9 cellular contexts compared by ENCODE assay signal in genomic region chr19:7915250-7916136, GRCh38. TPM values are rescaled to one million over a fixed set of nuclear protein-coding genes. Genes with fewer than 3 reads are reported as not detected.
A peak's percentile ranks its signal among the peaks of the same experiment; 100 is the strongest.
DNase-seq lines count a peak whose midpoint lies in the region; ATAC-seq and TF ChIP-seq lines count a peak whose summit lies in the region.
"Had no signal": no experiment of that assay in that cellular context is flagged by ENCODE, and none has a peak within 500 bp of the region (broad histone marks: within the 10 kb centered on the region; RNA-seq: fewer than 3 reads in every experiment).

No MANE protein-coding gene starts in this region.

- WGBS in sigmoid colon, 2 donors, result 36 to 45% methylated on average over 26 of the region's 26 CpGs

- TF ChIP-seq EP300 in sigmoid colon (IDR thresholded peaks at IDR 0.05), result no peak

- peaks cover 37% of the 10 kb centered on the region for H3K27me3 Mint-ChIP-seq in activated CD4-positive, alpha-beta T cell treated with anti-CD3 and anti-CD28 coated beads, Interleukin-2, amount 10 ng/mL, durations not matched to agents 7 days and 5 days

- no peaks in the 10 kb centered on the region for H3K79me2 ChIP-seq in fibroblast of lung (ENCODE audit: control insufficient read depth, insufficient read depth, low read length)

- H3K36me3 Mint-ChIP-seq in activated CD4-positive, alpha-beta T cell treated with anti-CD3 and anti-CD28 coated beads, Interleukin-2, amount 10 ng/mL, durations not matched to agents 7 days and 5 days (ENCODE audit: low read depth), result peaks cover 10% of the 10 kb centered on the region
- peaks cover 12% of the 10 kb centered on the region for H3K36me3 Mint-ChIP-seq in stimulated activated effector memory CD8-positive, alpha-beta T cell treated with anti-CD3 and anti-CD28 coated beads, Interleukin-12 subunit alpha, Interleukin-12 subunit beta, amount 100 ng/mL, for 72 hours

- DNase-seq in activated CD4-positive, alpha-beta T cell treated with anti-CD3 and anti-CD28 coated beads, Interleukin-2, amount 10 ng/mL, durations not matched to agents 7 days and 5 days, result no peak
- DNase-seq in activated CD4-positive, alpha-beta T cell treated with anti-CD3 and anti-CD28 coated beads, Interleukin-2, amount 50 U/mL, for 48 hours, result no peak
- DNase-seq in Panc1 (ENCODE audit: low read depth, low spot score) (no peak), fibroblast of lung (ENCODE audit: low read depth in 2 of 2) (no peak), NCI-H2081 treated with DMSO at 0.1 percent for 48 hours (lab: John Stamatoyannopoulos, UW) (no peak), omental fat pad (ENCODE audit: low spot score) (no peak), sigmoid colon (no peak)
- DNase-seq in stimulated activated effector memory CD8-positive, alpha-beta T cell treated with anti-CD3 and anti-CD28 coated beads, Interleukin-12 subunit alpha, Interleukin-12 subunit beta, amount 100 ng/mL, for 72 hours (ENCODE audit: low spot score in 2 of 2), result no peak

- no peak overlapping the region for H3K27ac Mint-ChIP-seq in activated CD4-positive, alpha-beta T cell treated with anti-CD3 and anti-CD28 coated beads, Interleukin-2, amount 10 ng/mL, durations not matched to agents 7 days and 5 days
- no peak overlapping the region for H3K27ac Mint-ChIP-seq in stimulated activated effector memory CD8-positive, alpha-beta T cell treated with anti-CD3 and anti-CD28 coated beads, Interleukin-12 subunit alpha, Interleukin-12 subunit beta, amount 100 ng/mL, for 72 hours

- intact Hi-C loops in Panc1 (cut with micrococcal nuclease; ENCODE audit: unreplicated experiment) (no loop called here), sigmoid colon (cut with DNase I) (no loop called here)

- BruUV-seq in Panc1 (replicated peaks; lab: Mats Ljungman, UMichigan), result no TSS peak

- H3K27ac ChIP-seq in Panc1 (ENCODE audit: low read length) (peak overlapping the region; percentile 48; the same call in 1 of the 2 replicates), fibroblast of lung (ENCODE audit: insufficient read depth, low read length) (no peak overlapping the region), sigmoid colon (no peak overlapping the region)

- POLR2A ChIA-PET in activated CD4-positive, alpha-beta T cell treated with anti-CD3 and anti-CD28 coated beads, Interleukin-2, amount 10 ng/mL, durations not matched to agents 7 days and 5 days (lab: Charles Lee), result interaction anchor here (0.6 kb wide), 1 partner anchor 1332 kb away, joined by 4 read pairs; no protein-coding TSS in a partner anchor
- POLR2A ChIA-PET in Panc1 (lab: Charles Lee), result no interaction called here

- H3K27me3 ChIP-seq in Panc1 (ENCODE audit: control insufficient read depth, insufficient read depth, low read length) (no peaks in the 10 kb centered on the region), fibroblast of lung (ENCODE audit: control insufficient read depth, insufficient read depth, low read length) (peaks cover 8% of the 10 kb centered on the region), sigmoid colon (peaks cover 38 to 52% (median 52%) of the 10 kb centered on the region in 3 donors)

- H3K36me3 ChIP-seq in Panc1 (ENCODE audit: control insufficient read depth, insufficient read depth, low read length) (no peaks in the 10 kb centered on the region; the same call in 1 of the 2 replicates), fibroblast of lung (ENCODE audit: control insufficient read depth, insufficient read depth, low read length) (peaks cover 12% of the 10 kb centered on the region), sigmoid colon (peaks cover 25 to 31% (median 26%) of the 10 kb centered on the region in 4 donors)

- TF ChIP-seq POLR2A in sigmoid colon (IDR thresholded peaks at IDR 0.05), result no peak

- no peaks in the 10 kb centered on the region for H3K9me3 Mint-ChIP-seq in activated CD4-positive, alpha-beta T cell treated with anti-CD3 and anti-CD28 coated beads, Interleukin-2, amount 10 ng/mL, durations not matched to agents 7 days and 5 days
- no peaks in the 10 kb centered on the region for H3K9me3 Mint-ChIP-seq in stimulated activated effector memory CD8-positive, alpha-beta T cell treated with anti-CD3 and anti-CD28 coated beads, Interleukin-12 subunit alpha, Interleukin-12 subunit beta, amount 100 ng/mL, for 72 hours

- no peak overlapping the region for H2AFZ ChIP-seq in fibroblast of lung (ENCODE audit: low read length)

- CTCF ChIA-PET in activated CD4-positive, alpha-beta T cell treated with anti-CD3 and anti-CD28 coated beads, Interleukin-2, amount 10 ng/mL, durations not matched to agents 7 days and 5 days (lab: Charles Lee), result interaction anchor here (0.6 to 1.5 kb wide), 3 partner anchors 12 to 1630 kb away, joined by 3 to 4 read pairs (median 4); partner anchors contain the start of gene MAP2K7
- CTCF ChIA-PET in Panc1 (lab: Charles Lee), result no interaction called here

- ATAC-seq in Panc1 (no peak), omental fat pad (ENCODE audit: low FRiP score) (no peak)
- no peak for ATAC-seq in stimulated activated effector memory CD8-positive, alpha-beta T cell treated with anti-CD3 and anti-CD28 coated beads, Interleukin-12 subunit alpha, Interleukin-12 subunit beta, amount 100 ng/mL, for 72 hours
- ATAC-seq: K562 had no signal

- peak overlapping the region; percentile 42 to 61 for H3K4me3 ChIP-seq in Panc1 (ENCODE audit: low read depth in 2 of 2, low read length in 2 of 2)
- H3K4me3 ChIP-seq in fibroblast of lung (replicated peaks in 1 of 4; ENCODE audit: control extremely low read depth in 1 of 4, insufficient read depth in 1 of 4, low read depth in 3 of 4, low read length in 4 of 4), result peak overlapping the region in 2 of 4 experiments; percentile 26 to 49
- peak overlapping the region in 1 of 4 donors; percentile 33 for H3K4me3 ChIP-seq in sigmoid colon
- H3K4me3 ChIP-seq: K562 had no signal

- H3K4me1 ChIP-seq in Panc1 (ENCODE audit: control insufficient read depth, insufficient read depth, low read length) (peaks cover 10% of the 10 kb centered on the region), fibroblast of lung (ENCODE audit: control insufficient read depth, extremely low read depth, insufficient read depth, low read length) (peaks cover 14% of the 10 kb centered on the region), sigmoid colon (peaks cover 0 to 43% (median 41%) of the 10 kb centered on the region in 4 donors)

- peak overlapping the region; percentile 7 for H3K9ac ChIP-seq in fibroblast of lung (ENCODE audit: insufficient read depth, low read length)

- no peak for TF ChIP-seq CTCF in Panc1 (IDR thresholded peaks at IDR 0.05)
- no peak for TF ChIP-seq CTCF in fibroblast of lung (conservative IDR thresholded peaks at IDR 0.05 in 1 of 2, IDR thresholded peaks at IDR 0.05 in 1 of 2; ENCODE audit: low read depth in 1 of 2, low read length in 2 of 2)
- no peak for TF ChIP-seq CTCF in omental fat pad (IDR thresholded peaks at IDR 0.05)
- TF ChIP-seq CTCF in sigmoid colon (IDR thresholded peaks at IDR 0.05), result no peak

- in situ Hi-C loops in Panc1 (cut with HindIII; ENCODE audit: low pct_unique_long_range_greater_than_20kb, low sequenced_read_pairs), result no loop called here

- H3K4me3 Mint-ChIP-seq in activated CD4-positive, alpha-beta T cell treated with anti-CD3 and anti-CD28 coated beads, Interleukin-2, amount 10 ng/mL, durations not matched to agents 7 days and 5 days, result peak overlapping the region; percentile 53
- H3K4me3 Mint-ChIP-seq in stimulated activated effector memory CD8-positive, alpha-beta T cell treated with anti-CD3 and anti-CD28 coated beads, Interleukin-12 subunit alpha, Interleukin-12 subunit beta, amount 100 ng/mL, for 72 hours, result peak overlapping the region; percentile 85

- peaks cover 21% of the 10 kb centered on the region for H3K4me1 Mint-ChIP-seq in activated CD4-positive, alpha-beta T cell treated with anti-CD3 and anti-CD28 coated beads, Interleukin-2, amount 10 ng/mL, durations not matched to agents 7 days and 5 days
- H3K4me1 Mint-ChIP-seq in stimulated activated effector memory CD8-positive, alpha-beta T cell treated with anti-CD3 and anti-CD28 coated beads, Interleukin-12 subunit alpha, Interleukin-12 subunit beta, amount 100 ng/mL, for 72 hours, result peaks cover 29% of the 10 kb centered on the region

- H3K9me3 ChIP-seq in Panc1 (ENCODE audit: control insufficient read depth, insufficient read depth, low read depth, low read length) (no peaks in the 10 kb centered on the region), fibroblast of lung (ENCODE audit: control insufficient read depth, insufficient read depth, low read depth, low read length) (no peaks in the 10 kb centered on the region), sigmoid colon (no peaks in the 10 kb centered on the region)

- peak overlapping the region; percentile 80 for H3K4me2 ChIP-seq in fibroblast of lung (ENCODE audit: extremely low read depth, insufficient read depth, low read length)

- no peaks in the 10 kb centered on the region for H4K20me1 ChIP-seq in fibroblast of lung (ENCODE audit: control insufficient read depth, extremely low read depth, insufficient read depth, low read length)

RNA-seq across cellular contexts. Expression of gene TGFBR3L, which starts 0.9 kb away (rescaled TPM):
- total RNA-seq in activated CD4-positive, alpha-beta T cell treated with anti-CD3 and anti-CD28 coated beads, Interleukin-2, amount 10 ng/mL, durations not matched to agents 7 days and 5 days, result 1 to 10 TPM in 1 of 2 experiments, under 1 TPM in 1; 0.79 to 1.4 TPM
- 12.5 TPM for total RNA-seq in Panc1 (2021; ENCODE audit: unreplicated experiment)
- polyA plus RNA-seq in Panc1 (2012; ENCODE audit: insufficient read length), result 38.6 TPM
- 1.0 and 1.3 TPM in 2 replicates for total RNA-seq in fibroblast of lung
- 0.35 TPM in 1 of 2 replicates, not detected in the other for polyA plus RNA-seq in fibroblast of lung
- polyA plus RNA-seq in fibroblast of lung (2012), result 2.0 and 5.7 TPM in 2 replicates
- polyA minus RNA-seq in fibroblast of lung (ENCODE audit: low replicate concordance), result not detected in 2 replicates
- total RNA-seq in omental fat pad, result not detected
- 1 to 10 TPM in 1 of 4 donors, not detected in 3; 1.8 TPM for total RNA-seq in sigmoid colon
- not detected for polyA plus RNA-seq in sigmoid colon
- total RNA-seq: K562 had no signal
- polyA plus RNA-seq: K562 had no signal

RNA-seq across cellular contexts. Expression of gene SNAPC2, which starts 4.6 kb away (rescaled TPM):
- 10 to 100 TPM; 18.6 to 19.1 TPM for total RNA-seq in activated CD4-positive, alpha-beta T cell treated with anti-CD3 and anti-CD28 coated beads, Interleukin-2, amount 10 ng/mL, durations not matched to agents 7 days and 5 days
- total RNA-seq in Panc1 (2021; ENCODE audit: unreplicated experiment), result 63.0 TPM
- 64.0 TPM for polyA plus RNA-seq in Panc1 (2012; ENCODE audit: insufficient read length)
- 11.4 and 12.8 TPM in 2 replicates for total RNA-seq in fibroblast of lung
- polyA plus RNA-seq in fibroblast of lung, result 13.4 and 15.6 TPM in 2 replicates
- 25.5 and 41.2 TPM in 2 replicates for polyA plus RNA-seq in fibroblast of lung (2012)
- 27.1 and 28.7 TPM in 2 replicates for polyA minus RNA-seq in fibroblast of lung (ENCODE audit: low replicate concordance)
- 10 to 100 TPM in 3 of 4 donors, 1 to 10 TPM in 1; 4.7 to 13.1 (median 12.3) TPM for total RNA-seq in omental fat pad
- 10 to 100 TPM; 20.3 to 31.2 (median 27.8) TPM for total RNA-seq in sigmoid colon
- polyA plus RNA-seq in sigmoid colon, result 10 to 100 TPM; 11.6 to 19.5 (median 16.8) TPM

RNA-seq across cellular contexts. Expression of gene CTXN1, which starts 10.4 kb away (rescaled TPM):
- total RNA-seq in activated CD4-positive, alpha-beta T cell treated with anti-CD3 and anti-CD28 coated beads, Interleukin-2, amount 10 ng/mL, durations not matched to agents 7 days and 5 days, result not detected
- total RNA-seq in Panc1 (2021; ENCODE audit: unreplicated experiment) (89.4 TPM), fibroblast of lung (0.66 and 0.77 TPM in 2 replicates), omental fat pad (1 to 10 TPM in 3 of 4 donors, not detected in 1; 1.6 to 3.7 (median 2.0) TPM), sigmoid colon (10 to 100 TPM; 25.3 to 92.2 (median 38.8) TPM)
- 269 TPM for polyA plus RNA-seq in Panc1 (2012; ENCODE audit: insufficient read length)
- polyA plus RNA-seq in fibroblast of lung (0.85 and 1.1 TPM in 2 replicates), sigmoid colon (1 to 10 TPM in 1 of 3 donors, under 1 TPM in 2; 0.60 to 2.2 (median 0.92) TPM)
- polyA plus RNA-seq in fibroblast of lung (2012), result 4.9 and 9.1 TPM in 2 replicates
- polyA minus RNA-seq in fibroblast of lung (ENCODE audit: low replicate concordance), result 0.93 and 1.6 TPM in 2 replicates

RNA-seq across cellular contexts. Expression of gene MAP2K7, which starts 11.8 kb away (rescaled TPM):
- total RNA-seq in activated CD4-positive, alpha-beta T cell treated with anti-CD3 and anti-CD28 coated beads, Interleukin-2, amount 10 ng/mL, durations not matched to agents 7 days and 5 days, result 10 to 100 TPM; 44.1 to 45.6 TPM
- 32.9 TPM for total RNA-seq in Panc1 (2021; ENCODE audit: unreplicated experiment)
- 35.2 TPM for polyA plus RNA-seq in Panc1 (2012; ENCODE audit: insufficient read length)
- 8.7 and 10.4 TPM in 2 replicates for total RNA-seq in fibroblast of lung
- 7.8 and 8.5 TPM in 2 replicates for polyA plus RNA-seq in fibroblast of lung
- 15.5 and 15.8 TPM in 2 replicates for polyA plus RNA-seq in fibroblast of lung (2012)
- polyA minus RNA-seq in fibroblast of lung (ENCODE audit: low replicate concordance), result 8.6 and 19.5 TPM in 2 replicates
- 10 to 100 TPM; 12.9 to 13.7 (median 13.6) TPM for total RNA-seq in omental fat pad
- 10 to 100 TPM; 12.5 to 20.2 (median 17.4) TPM for total RNA-seq in sigmoid colon
- 10 to 100 TPM; 15.6 to 27.8 (median 15.7) TPM for polyA plus RNA-seq in sigmoid colon

RNA-seq across cellular contexts. Expression of gene LRRC8E, which starts 27.2 kb away (rescaled TPM):
- not detected for total RNA-seq in activated CD4-positive, alpha-beta T cell treated with anti-CD3 and anti-CD28 coated beads, Interleukin-2, amount 10 ng/mL, durations not matched to agents 7 days and 5 days
- total RNA-seq in Panc1 (2021; ENCODE audit: unreplicated experiment) (5.0 TPM), fibroblast of lung (2.6 and 3.0 TPM in 2 replicates), omental fat pad (1 to 10 TPM in 3 of 4 donors, under 1 TPM in 1; 0.79 to 6.5 (median 3.0) TPM), sigmoid colon (not detected)
- 4.4 TPM for polyA plus RNA-seq in Panc1 (2012; ENCODE audit: insufficient read length)
- polyA plus RNA-seq in fibroblast of lung (3.5 and 3.7 TPM in 2 replicates), sigmoid colon (1 to 10 TPM in 2 of 3 donors, under 1 TPM in 1; 0.23 to 1.2 (median 1.2) TPM)
- polyA plus RNA-seq in fibroblast of lung (2012), result 3.2 and 4.7 TPM in 2 replicates
- polyA minus RNA-seq in fibroblast of lung (ENCODE audit: low replicate concordance), result 8.0 and 8.4 TPM in 2 replicates

Comparison
In these comparisons a context has a peak if more than half of its experiments do, and no peak if none do; other contexts are left out.
1. RNA of gene CTXN1, which starts 10.4 kb away (total RNA-seq): 89.4 TPM in Panc1 (single experiment) and 25.3 to 92.2 TPM in sigmoid colon; 1.6 to 3.7 TPM in omental fat pad, 0.66 to 0.77 TPM in fibroblast of lung and not detected in activated CD4-positive, alpha-beta T cell treated with anti-CD3 and anti-CD28 coated beads, Interleukin-2, amount 10 ng/mL, durations not matched to agents 7 days and 5 days; every median in the first group is over 4 times any median in the second.